Comparison of ENCODE assay signal across 8 cellular contexts in the genomic region with DNA sequence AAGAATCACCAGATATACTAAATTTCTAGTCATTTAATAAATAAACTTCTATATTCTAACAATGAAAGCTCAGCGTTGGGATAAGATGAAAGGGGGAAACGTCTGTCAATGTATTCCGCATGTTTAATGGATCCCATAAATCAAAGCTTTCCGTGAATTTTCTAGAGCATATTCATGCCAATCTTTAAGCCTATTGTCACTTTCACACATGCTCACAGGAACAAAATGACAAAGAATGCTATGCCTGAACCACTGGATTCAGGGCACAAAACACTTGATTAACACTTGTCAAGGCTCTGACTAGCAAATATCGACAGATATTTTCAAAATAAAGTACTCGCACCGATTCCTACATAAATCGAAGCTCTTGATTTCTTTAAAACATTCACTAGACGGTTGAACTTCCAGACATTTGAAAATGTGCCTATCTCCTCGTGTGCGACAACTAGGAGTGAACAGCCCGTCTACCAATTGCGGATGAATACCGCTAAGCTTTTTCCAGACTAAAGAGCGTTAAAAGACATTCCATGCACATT. TPM values are rescaled to one million over a fixed set of nuclear protein-coding genes. Genes with fewer than 3 reads are reported as not detected.
DNase-seq lines count a peak whose midpoint lies in the region; ATAC-seq and TF ChIP-seq lines count a peak whose summit lies in the region.

No MANE protein-coding gene starts in this region.

- H3K36me3 ChIP-seq in BE2C (no peaks in the 10 kb centered on the region), iPS-20b (ENCODE audit: insufficient read depth, low read depth, low read length) (no peaks in the 10 kb centered on the region), subcutaneous abdominal adipose tissue (ENCODE audit: control insufficient read depth in 5 of 5, insufficient read depth in 5 of 5, low read length in 5 of 5) (no peaks in the 10 kb centered on the region)

- H3K9me3 ChIP-seq in BE2C (no peaks in the 10 kb centered on the region), iPS-20b (ENCODE audit: insufficient read depth, low read depth, low read length) (no peaks in the 10 kb centered on the region), subcutaneous abdominal adipose tissue (ENCODE audit: control insufficient read depth in 5 of 5, low read length in 5 of 5) (no peaks in the 10 kb centered on the region)

- CTCF ChIA-PET in activated CD4-positive, alpha-beta memory T cell treated with anti-CD3 and anti-CD28 coated beads for 36 hours (lab: Charles Lee), result interaction anchor here (0.7 to 4.4 kb wide), 14 partner anchors 9 to 275 kb away, joined by 3 to 23 read pairs (median 3); partner anchors contain the start of genes DCAF17, GORASP2 and METTL8

- H3K9me3 Mint-ChIP-seq in activated CD4-positive, alpha-beta memory T cell treated with anti-CD3 and anti-CD28 coated beads for 36 hours, result no peaks in the 10 kb centered on the region

- peak overlapping the region; percentile 92 for H3K4me3 Mint-ChIP-seq in activated CD4-positive, alpha-beta memory T cell treated with anti-CD3 and anti-CD28 coated beads for 36 hours

- H3K9ac ChIP-seq in iPS-20b (ENCODE audit: low read depth, low read length) (peak overlapping the region; percentile 95), subcutaneous abdominal adipose tissue (ENCODE audit: low read length in 5 of 5) (peak overlapping the region; percentile 14 to 91 (median 79))

- DNase-seq in BE2C (no peak), HL-60 (ENCODE audit: low read depth in 1 of 2, low spot score in 1 of 2) (no peak), KG1 (lab: John Stamatoyannopoulos, UW) (no peak), dedifferentiated amniotic fluid mesenchymal stem cell (ENCODE audit: extremely low spot score) (no peak)
- no peak for DNase-seq in activated CD4-positive, alpha-beta memory T cell treated with anti-CD3 and anti-CD28 coated beads for 36 hours

- peak overlapping the region; percentile 88 for H3K27ac Mint-ChIP-seq in activated CD4-positive, alpha-beta memory T cell treated with anti-CD3 and anti-CD28 coated beads for 36 hours

- peak overlapping the region; percentile 85 for H3K4me3 ChIP-seq in BE2C (ENCODE audit: low read depth, low read length)
- peak overlapping the region; percentile 91 for H3K4me3 ChIP-seq in HL-60 (replicated peaks; ENCODE audit: insufficient read depth, low read length)
- peak overlapping the region; percentile 98 for H3K4me3 ChIP-seq in iPS-20b (ENCODE audit: low read length)
- peak overlapping the region; percentile 89 to 95 (median 92) for H3K4me3 ChIP-seq in subcutaneous abdominal adipose tissue (ENCODE audit: low read depth in 1 of 5, low read length in 5 of 5)

- H3K4me1 ChIP-seq in BE2C (no peaks in the 10 kb centered on the region), iPS-20b (ENCODE audit: insufficient read depth, low read length) (peaks cover 31% of the 10 kb centered on the region; the same call in 1 of the 2 replicates), subcutaneous abdominal adipose tissue (ENCODE audit: control insufficient read depth in 5 of 5, insufficient read depth in 5 of 5, low read length in 5 of 5) (peaks cover 0 to 32% (median 24%) of the 10 kb centered on the region in 5 donors)

- H3K36me3 Mint-ChIP-seq in activated CD4-positive, alpha-beta memory T cell treated with anti-CD3 and anti-CD28 coated beads for 36 hours, result peaks cover 3% of the 10 kb centered on the region

- no peak for ATAC-seq in HG02759 (IDR thresholded peaks at IDR 0.05; ENCODE audit: unreplicated experiment)

- no peak for TF ChIP-seq CTCF in BE2C (IDR thresholded peaks at IDR 0.05; ENCODE audit: low read depth, low read length)
- no peak for TF ChIP-seq CTCF in HL-60 (IDR thresholded peaks at IDR 0.05; ENCODE audit: insufficient read depth, low read length)

- intact Hi-C loops in activated CD4-positive, alpha-beta memory T cell treated with anti-CD3 and anti-CD28 coated beads for 36 hours (cut with micrococcal nuclease), result loop anchor here (1.0 to 5.0 kb wide), 6 partner anchors 22 to 275 kb away; partner anchors contain the start of gene DCAF17

- H3K27ac ChIP-seq in HL-60 (replicated peaks) (peak overlapping the region; percentile 99), iPS-20b (ENCODE audit: low read length) (no peak overlapping the region), subcutaneous abdominal adipose tissue (ENCODE audit: low read depth, low read length) (peak overlapping the region; percentile 80)

- POLR2A ChIA-PET in activated CD4-positive, alpha-beta memory T cell treated with anti-CD3 and anti-CD28 coated beads for 36 hours (lab: Charles Lee), result interaction anchor here (0.7 to 1.2 kb wide), 2 partner anchors 189 to 275 kb away, joined by 3 read pairs; partner anchors contain the start of genes DCAF17 and METTL8

- H3K4me1 Mint-ChIP-seq in activated CD4-positive, alpha-beta memory T cell treated with anti-CD3 and anti-CD28 coated beads for 36 hours (ENCODE audit: low read depth), result peaks cover 63% of the 10 kb centered on the region

- H3K27me3 ChIP-seq in BE2C (no peaks in the 10 kb centered on the region), HL-60 (ENCODE audit: insufficient read depth, poor library complexity, severe bottlenecking) (no peaks in the 10 kb centered on the region), iPS-20b (ENCODE audit: insufficient read depth, low read length) (no peaks in the 10 kb centered on the region), subcutaneous abdominal adipose tissue (ENCODE audit: control insufficient read depth in 5 of 5, insufficient read depth in 4 of 5, low read length in 5 of 5) (no peaks in the 10 kb centered on the region)

- no peaks in the 10 kb centered on the region for H3K27me3 Mint-ChIP-seq in activated CD4-positive, alpha-beta memory T cell treated with anti-CD3 and anti-CD28 coated beads for 36 hours

RNA-seq across cellular contexts. Expression of gene TLK1, which starts 1.8 kb away (rescaled TPM):
- 12.4 TPM for polyA plus RNA-seq in BE2C (2012; ENCODE audit: insufficient read depth, insufficient read length, low read depth)
- total RNA-seq in activated CD4-positive, alpha-beta memory T cell treated with anti-CD3 and anti-CD28 coated beads for 36 hours, result 10 to 100 TPM; 59.2 to 64.5 TPM
